ENCODE assay signal across 13 cellular contexts in the genomic region with DNA sequence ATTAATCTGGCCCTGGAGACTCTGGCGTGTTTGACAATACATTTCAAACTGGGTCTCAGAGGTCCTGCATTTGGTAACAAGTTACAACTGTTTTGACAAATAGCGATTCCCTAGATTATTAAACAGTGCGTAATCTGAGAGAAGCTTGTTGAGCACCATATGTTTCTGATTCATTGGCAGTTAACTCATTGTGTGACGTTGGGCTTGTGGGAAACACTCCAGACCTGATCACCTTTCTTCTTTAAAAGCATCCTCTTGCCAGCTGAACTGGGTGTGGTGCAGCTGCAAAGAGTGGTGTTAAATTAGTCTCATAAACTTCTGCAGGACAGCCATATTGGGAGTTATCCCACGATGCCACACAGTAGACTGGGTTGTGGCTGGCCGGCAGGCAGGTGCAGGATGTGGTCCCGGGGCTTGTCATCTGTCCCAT.
DNase-seq lines count a peak whose midpoint lies in the region; ATAC-seq and TF ChIP-seq lines count a peak whose summit lies in the region.
"Had no signal": no experiment of that assay in that cellular context is flagged by ENCODE, and none has a peak within 500 bp of the region (broad histone marks: within the 10 kb centered on the region; RNA-seq: fewer than 3 reads in every experiment).

No MANE protein-coding gene starts in this region.

- H3K4me3 Mint-ChIP-seq in T-cell, result no peak overlapping the region
- H3K4me3 Mint-ChIP-seq: CD8-positive, alpha-beta T cell; stimulated activated naive CD8-positive, alpha-beta T cell treated with anti-CD3 and anti-CD28 coated beads, Interleukin-15, Interleukin-2, amounts not matched to agents 100 ng/mL and 50 ng/mL, for 24 hours had no signal

- H3K27me3 ChIP-seq in ACC112 (ENCODE audit: insufficient read depth, low read length) (no peaks in the 10 kb centered on the region), PC-3 (ENCODE audit: low read length) (no peaks in the 10 kb centered on the region)

- DNase-seq in PC-3 (peak; percentile 81), hepatic stellate cell (ENCODE audit: low spot score) (peak; percentile 32), T-cell (no peak), 8988T (no peak), anterior cingulate cortex (lab: John Stamatoyannopoulos, UW) (no peak)
- DNase-seq in stimulated activated CD4-positive, alpha-beta T cell treated with anti-CD3 and anti-CD28 coated beads, Interleukin-15, amount 100 ng/mL, for 24 hours, result no peak
- DNase-seq: activated effector memory CD4-positive, alpha-beta T cell treated with Interleukin-2 at 50 U/mL for 16 hours; CD8-positive, alpha-beta T cell; effector CD8-positive, alpha-beta T cell had no signal

- peak overlapping the region; percentile 23; the same call in 1 of the 2 replicates for H3K4me3 ChIP-seq in ACC112 (ENCODE audit: low read depth, low read length)
- H3K4me3 ChIP-seq in HEK293 (ENCODE audit: low read depth, low read length), result no peak overlapping the region
- no peak overlapping the region for H3K4me3 ChIP-seq in PC-3 (ENCODE audit: low read length)
- H3K4me3 ChIP-seq: HAP-1 had no signal

- H3K79me2 ChIP-seq in ACC112 (ENCODE audit: control insufficient read depth, insufficient read depth, low read length, unreplicated experiment) (no peaks in the 10 kb centered on the region), PC-3 (ENCODE audit: low read length) (no peaks in the 10 kb centered on the region)

- no peaks in the 10 kb centered on the region for H3F3A ChIP-seq in PC-3 (ENCODE audit: low read length, unreplicated experiment)

- no peaks in the 10 kb centered on the region for H3K36me3 Mint-ChIP-seq in T-cell
- H3K36me3 Mint-ChIP-seq: CD8-positive, alpha-beta T cell had no signal

- H3K9me3 ChIP-seq in HEK293 (ENCODE audit: control insufficient read depth, insufficient read depth, low read depth, low read length) (no peaks in the 10 kb centered on the region), PC-3 (ENCODE audit: low read length) (no peaks in the 10 kb centered on the region)
- H3K9me3 ChIP-seq: HAP-1 had no signal

- H3K4me1 Mint-ChIP-seq in T-cell, result peaks cover 6 to 13% (median 7%) of the 10 kb centered on the region in 3 donors

- H3K27me3 Mint-ChIP-seq in T-cell, result no peaks in the 10 kb centered on the region
- H3K27me3 Mint-ChIP-seq: stimulated activated naive CD8-positive, alpha-beta T cell treated with anti-CD3 and anti-CD28 coated beads, Interleukin-15, Interleukin-2, amounts not matched to agents 100 ng/mL and 50 ng/mL, for 24 hours had no signal

- CTCF ChIA-PET in HEK293 (lab: Yijun Ruan, JAX) (no interaction called here), PC-3 (lab: Charles Lee) (interaction anchor here (0.9 kb wide), 1 partner anchor 26 kb away, joined by 3 read pairs; no protein-coding TSS in a partner anchor), T-cell (lab: Charles Lee) (interaction anchor here in 1 of 2 donors (0.5 to 0.7 kb wide), 3 partner anchors 14 to 337 kb away, joined by 3 to 4 read pairs (median 4); no protein-coding TSS in a partner anchor)

- TF ChIP-seq CTCF in HEK293 (tag by site-specific recombination; IDR thresholded peaks at IDR 0.05), result no peak
- no peak for TF ChIP-seq CTCF in PC-3 (conservative IDR thresholded peaks at IDR 0.05; ENCODE audit: low read depth, low read length)

- H3K4me1 ChIP-seq in ACC112 (ENCODE audit: control insufficient read depth, insufficient read depth, low read length, unreplicated experiment) (peaks cover 16% of the 10 kb centered on the region), HEK293 (ENCODE audit: control insufficient read depth, insufficient read depth, low read length) (no peaks in the 10 kb centered on the region), PC-3 (ENCODE audit: insufficient read depth, low read length) (peaks cover 21% of the 10 kb centered on the region)
- H3K4me1 ChIP-seq: HAP-1 had no signal

- H3K27ac Mint-ChIP-seq in T-cell, result no peak overlapping the region
- H3K27ac Mint-ChIP-seq: CD8-positive, alpha-beta T cell; stimulated activated naive CD8-positive, alpha-beta T cell treated with anti-CD3 and anti-CD28 coated beads, Interleukin-15, Interleukin-2, amounts not matched to agents 100 ng/mL and 50 ng/mL, for 24 hours had no signal

- POLR2A ChIA-PET in HEK293 (lab: Yijun Ruan, JAX), result no interaction called here
- POLR2A ChIA-PET in PC-3 (lab: Charles Lee; ENCODE audit: unreplicated experiment), result no interaction called here
- POLR2A ChIA-PET in T-cell (lab: Charles Lee), result no interaction called here

- H3K4me2 ChIP-seq in PC-3 (ENCODE audit: low read length), result peak overlapping the region; percentile 53

- H3K9ac ChIP-seq in PC-3 (ENCODE audit: low read length), result peak overlapping the region; percentile 74

- H4K20me1 ChIP-seq in PC-3 (ENCODE audit: low read length), result no peaks in the 10 kb centered on the region

- H3K9me3 Mint-ChIP-seq in T-cell, result no peaks in the 10 kb centered on the region
- H3K9me3 Mint-ChIP-seq: CD8-positive, alpha-beta T cell; stimulated activated naive CD8-positive, alpha-beta T cell treated with anti-CD3 and anti-CD28 coated beads, Interleukin-15, Interleukin-2, amounts not matched to agents 100 ng/mL and 50 ng/mL, for 24 hours had no signal

- H3K27ac ChIP-seq in ACC112 (ENCODE audit: low read depth, low read length), result peak overlapping the region; percentile 87
- H3K27ac ChIP-seq in HEK293 (ENCODE audit: extremely low read depth, low read depth, low read length), result no peak overlapping the region
- peak overlapping the region; percentile 94 for H3K27ac ChIP-seq in PC-3 (ENCODE audit: low read length)

- H3K36me3 ChIP-seq in ACC112 (ENCODE audit: insufficient read depth, low read length) (no peaks in the 10 kb centered on the region), HEK293 (ENCODE audit: control insufficient read depth in 2 of 2, insufficient read depth in 1 of 2, low read length in 2 of 2) (no peaks in the 10 kb centered on the region), PC-3 (ENCODE audit: low read depth, low read length) (no peaks in the 10 kb centered on the region)
- H3K36me3 ChIP-seq: HAP-1 had no signal

- 0 out of 2 replicates have a peak, but pooled peaks cover 3% of the 10 kb centered on the region for H3K9me2 ChIP-seq in PC-3 (replicated peaks; ENCODE audit: low read length)

- ATAC-seq in PC-3, result peak; percentile 49
- no peak for ATAC-seq in T-cell (replicated peaks in 1 of 4)
- ATAC-seq: CD8-positive, alpha-beta T cell had no signal

- intact Hi-C loops in PC-3 (cut with micrococcal nuclease), result no loop called here

- BruUV-seq in PC-3 (replicated peaks; lab: Mats Ljungman, UMichigan), result no TSS peak

- peak overlapping the region; percentile 29 for H2AFZ ChIP-seq in ACC112 (ENCODE audit: low read length, unreplicated experiment)
- peak overlapping the region; percentile 17; the same call in 1 of the 2 replicates for H2AFZ ChIP-seq in PC-3 (ENCODE audit: low read length)

TF ChIP-seq in HEK293, 187 proteins besides CTCF, POLR2A, EP300 and RAD21:
- TF ChIP-seq ZNF521 (tag by site-specific recombination; IDR thresholded peaks at IDR 0.05) (no peak), ZNF629 (tag by site-specific recombination; IDR thresholded peaks at IDR 0.05) (0 out of 2 replicates have a peak, but pooled peaks have one; percentile 19)
TF ChIP-seq in HEK293: peak in this region for 1.

Comparison
In these comparisons a context has a peak if more than half of its experiments do, and no peak if none do; other contexts are left out.
1. DNase-seq: peak in PC-3 (single experiment) and hepatic stellate cell (single experiment); none in stimulated activated CD4-positive, alpha-beta T cell treated with anti-CD3 and anti-CD28 coated beads, Interleukin-15, amount 100 ng/mL, for 24 hours (single experiment), T-cell (0 of 34), 8988T (single experiment) and anterior cingulate cortex (0 of 58).